ENCODE assay signal across 1 cellular context in genomic region chr5:143543358-143544255, GRCh38.
TF ChIP-seq lines count a peak whose summit lies in the region.

No MANE protein-coding gene starts in this region.

TF ChIP-seq in HEK293, 187 proteins besides CTCF, POLR2A, EP300 and RAD21 (continued from another document):
- 0 out of 2 replicates have a peak, but pooled peaks have one; percentile 20 for TF ChIP-seq MZF1 (tag by site-specific recombination; IDR thresholded peaks at IDR 0.05; ENCODE audit: borderline replicate concordance)
- TF ChIP-seq ZNF121 (tag by site-specific recombination; IDR thresholded peaks at IDR 0.05): no peak
- TF ChIP-seq PRDM10 (tag by site-specific recombination; IDR thresholded peaks at IDR 0.05): peak; percentile 77
- TF ChIP-seq ZFP69B (tag by site-specific recombination; IDR thresholded peaks at IDR 0.05): peak; percentile 31; the same call in 1 of the 2 replicates
